Comparison of ENCODE assay signal across 17 cellular contexts in genomic region chr6:1042583-1043457, GRCh38.
DNase-seq lines count a peak whose midpoint lies in the region; ATAC-seq, FAIRE-seq and TF ChIP-seq lines count a peak whose summit lies in the region.
"Had no signal": no experiment of that assay in that cellular context is flagged by ENCODE, and none has a peak within 500 bp of the region (broad histone marks: within the 10 kb centered on the region; RNA-seq: fewer than 3 reads in every experiment).

No MANE protein-coding gene starts in this region.

- DNase-seq in endodermal cell (peak; percentile 17), small intestine (peak; percentile 48)
- DNase-seq: 8988T; AML-193; Calu3; CD4-positive, CD25-positive, alpha-beta regulatory T cell; DMS 273 treated with DMSO at 0.1 percent for 48 hours; H7 had no signal

- peak overlapping the region; percentile 83; the same call in 1 of the 2 replicates for H3K27ac ChIP-seq in C4-2B
- no peak overlapping the region for H3K27ac ChIP-seq in endodermal cell (ENCODE audit: low read depth, low read length)
- no peak overlapping the region for H3K27ac ChIP-seq in liver (ENCODE audit: low read depth in 1 of 2, low read length in 2 of 2)
- H3K27ac ChIP-seq in small intestine (ENCODE audit: low read depth in 1 of 2, low read length in 1 of 2): no peak overlapping the region
- H3K27ac ChIP-seq: BLaER1 had no signal

- peak in 1 of 2 donors; percentile 40 for TF ChIP-seq RAD21 in liver (IDR thresholded peaks at IDR 0.05)

- TF ChIP-seq CTCF in C4-2B (conservative IDR thresholded peaks at IDR 0.05) (no peak), endodermal cell (conservative IDR thresholded peaks at IDR 0.05) (no peak), liver (IDR thresholded peaks at IDR 0.05; ENCODE audit: low read depth, low read length, missing input control) (no peak)

- no peaks in the 10 kb centered on the region for H3K27me3 ChIP-seq in endodermal cell (ENCODE audit: control insufficient read depth, insufficient read depth, low read length, poor library complexity, severe bottlenecking)
- H3K27me3 ChIP-seq in liver (ENCODE audit: control insufficient read depth in 4 of 4, insufficient read depth in 4 of 4, low read length in 3 of 4): no peaks in the 10 kb centered on the region
- no peaks in the 10 kb centered on the region for H3K27me3 ChIP-seq in small intestine (ENCODE audit: control insufficient read depth in 2 of 2, insufficient read depth in 2 of 2, low read length in 2 of 2)
- H3K27me3 ChIP-seq: BLaER1 had no signal

- 97 to 98% methylated on average over 12 to 14 of the region's 15 CpGs for WGBS in endodermal cell (ENCODE audit: insufficient coverage in 1 of 2, insufficient read length in 1 of 2), 2 experiments
- 80% methylated on average over 15 of the region's 15 CpGs for WGBS in liver
- whole genome bisulfite sequencing in small intestine, 3 donors: 77 to 86% (median 83%) methylated on average over 15 of the region's 15 CpGs

- peaks cover 30% of the 10 kb centered on the region for H3K27me3 Mint-ChIP-seq in endodermal cell (ENCODE audit: insufficient read depth)

- H3K4me3 Mint-ChIP-seq in endodermal cell: no peak overlapping the region
- H3K4me3 Mint-ChIP-seq: CD4-positive, CD25-positive, alpha-beta regulatory T cell; GM23338; IgD-negative memory B cell had no signal

- peaks cover 5% of the 10 kb centered on the region for H3K9me3 Mint-ChIP-seq in endodermal cell
- H3K9me3 Mint-ChIP-seq: GM23338, IgD-negative memory B cell had no signal

- FAIRE-seq in small intestine (lab: Jason Lieb, UNC): no peak
- FAIRE-seq: GM19239 had no signal

- H3K4me1 ChIP-seq in endodermal cell (ENCODE audit: control insufficient read depth, insufficient read depth, low read length) (peaks cover 9% of the 10 kb centered on the region), liver (ENCODE audit: control insufficient read depth in 4 of 4, insufficient read depth in 4 of 4, low read length in 3 of 4) (peaks cover 0 to 35% (median 14%) of the 10 kb centered on the region in 4 donors), small intestine (ENCODE audit: control insufficient read depth in 2 of 2, insufficient read depth in 1 of 2, low read depth in 1 of 2, low read length in 1 of 2) (peaks cover 0 to 2% of the 10 kb centered on the region in 2 donors)

- H3K36me3 ChIP-seq in endodermal cell (ENCODE audit: control insufficient read depth, insufficient read depth, low read length) (no peaks in the 10 kb centered on the region), liver (ENCODE audit: control insufficient read depth in 4 of 4, insufficient read depth in 3 of 4, low read depth in 1 of 4, low read length in 3 of 4) (no peaks in the 10 kb centered on the region), small intestine (ENCODE audit: control insufficient read depth in 2 of 2, insufficient read depth in 2 of 2, low read length in 2 of 2) (no peaks in the 10 kb centered on the region)
- H3K36me3 ChIP-seq: BLaER1 had no signal

- H3K9ac ChIP-seq in endodermal cell (ENCODE audit: extremely low read depth, low read length, poor library complexity, severe bottlenecking) (no peak overlapping the region), liver (ENCODE audit: low read depth in 1 of 2, low read length in 2 of 2) (no peak overlapping the region)
- H3K9ac ChIP-seq: BLaER1 had no signal

- no peak for ATAC-seq in GM21528 (IDR thresholded peaks at IDR 0.05; ENCODE audit: low FRiP score, unreplicated experiment)
- ATAC-seq in GM18873 (IDR thresholded peaks at IDR 0.05; ENCODE audit: low FRiP score, unreplicated experiment): no peak
- no peak for ATAC-seq in GM18505 (IDR thresholded peaks at IDR 0.05; ENCODE audit: unreplicated experiment)
- ATAC-seq: GM23338 had no signal

- H3K4me1 Mint-ChIP-seq in endodermal cell: peaks cover 30% of the 10 kb centered on the region
- H3K4me1 Mint-ChIP-seq: CD4-positive, CD25-positive, alpha-beta regulatory T cell; GM23338 had no signal

- H3K9me3 ChIP-seq in endodermal cell (ENCODE audit: control insufficient read depth, low read length) (peaks cover 6% of the 10 kb centered on the region), liver (ENCODE audit: control insufficient read depth in 4 of 4, low read length in 3 of 4) (peaks cover 0 to 2% (median 0%) of the 10 kb centered on the region in 4 donors), small intestine (ENCODE audit: control insufficient read depth, low read depth) (no peaks in the 10 kb centered on the region)
- H3K9me3 ChIP-seq: BLaER1 had no signal

- H3K36me3 Mint-ChIP-seq in endodermal cell (ENCODE audit: low read depth): no peaks in the 10 kb centered on the region
- H3K36me3 Mint-ChIP-seq: CD4-positive, CD25-positive, alpha-beta regulatory T cell had no signal

- no peak for TF ChIP-seq POLR2A in GM18505 (IDR thresholded peaks at IDR 0.05; ENCODE audit: borderline replicate concordance, extremely low read depth, insufficient read depth, insufficient read length)

- H3K4me3 ChIP-seq in endodermal cell (ENCODE audit: low read length) (no peak overlapping the region), liver (ENCODE audit: low read depth in 1 of 3, low read length in 3 of 3) (no peak overlapping the region), small intestine (ENCODE audit: low read depth in 1 of 2, low read length in 2 of 2) (no peak overlapping the region)
- H3K4me3 ChIP-seq: BLaER1, GM23338 had no signal

- H3K27ac Mint-ChIP-seq in endodermal cell: no peak overlapping the region
- H3K27ac Mint-ChIP-seq: CD4-positive, CD25-positive, alpha-beta regulatory T cell; GM23338; IgD-negative memory B cell had no signal

TF ChIP-seq in liver, 16 proteins besides CTCF, POLR2A, EP300 and RAD21:
- TF ChIP-seq FOXA1 (IDR thresholded peaks at IDR 0.05) (no peak), SP1 (IDR thresholded peaks at IDR 0.05) (no peak), NR2F2 (IDR thresholded peaks at IDR 0.05) (no peak), FOXA2 (IDR thresholded peaks at IDR 0.05) (peak; percentile 8), YY1 (IDR thresholded peaks at IDR 0.05) (no peak), GABPA (IDR thresholded peaks at IDR 0.05 in 1 of 2, conservative IDR thresholded peaks at IDR 0.05 in 1 of 2) (peak in 1 of 2 donors; percentile 34), EGR1 (IDR thresholded peaks at IDR 0.05; ENCODE audit: low read depth in 2 of 2) (peak in 1 of 2 donors; percentile 15), REST (IDR thresholded peaks at IDR 0.05) (peak; percentile 18), RXRA (IDR thresholded peaks at IDR 0.05) (peak; percentile 7 to 74), HNF4G (IDR thresholded peaks at IDR 0.05) (peak; percentile 51), MAX (IDR thresholded peaks at IDR 0.05) (peak; percentile 59), TAF1 (conservative IDR thresholded peaks at IDR 0.05) (no peak), HNF4A (conservative IDR thresholded peaks at IDR 0.05) (peak; percentile 94 to 98), ATF3 (IDR thresholded peaks at IDR 0.05) (no peak), ZBTB33 (IDR thresholded peaks at IDR 0.05) (peak; percentile 12), JUND (IDR thresholded peaks at IDR 0.05) (peak in 1 of 2 donors; percentile 52)
